9 cellular contexts compared by ENCODE assay signal in the genomic region with DNA sequence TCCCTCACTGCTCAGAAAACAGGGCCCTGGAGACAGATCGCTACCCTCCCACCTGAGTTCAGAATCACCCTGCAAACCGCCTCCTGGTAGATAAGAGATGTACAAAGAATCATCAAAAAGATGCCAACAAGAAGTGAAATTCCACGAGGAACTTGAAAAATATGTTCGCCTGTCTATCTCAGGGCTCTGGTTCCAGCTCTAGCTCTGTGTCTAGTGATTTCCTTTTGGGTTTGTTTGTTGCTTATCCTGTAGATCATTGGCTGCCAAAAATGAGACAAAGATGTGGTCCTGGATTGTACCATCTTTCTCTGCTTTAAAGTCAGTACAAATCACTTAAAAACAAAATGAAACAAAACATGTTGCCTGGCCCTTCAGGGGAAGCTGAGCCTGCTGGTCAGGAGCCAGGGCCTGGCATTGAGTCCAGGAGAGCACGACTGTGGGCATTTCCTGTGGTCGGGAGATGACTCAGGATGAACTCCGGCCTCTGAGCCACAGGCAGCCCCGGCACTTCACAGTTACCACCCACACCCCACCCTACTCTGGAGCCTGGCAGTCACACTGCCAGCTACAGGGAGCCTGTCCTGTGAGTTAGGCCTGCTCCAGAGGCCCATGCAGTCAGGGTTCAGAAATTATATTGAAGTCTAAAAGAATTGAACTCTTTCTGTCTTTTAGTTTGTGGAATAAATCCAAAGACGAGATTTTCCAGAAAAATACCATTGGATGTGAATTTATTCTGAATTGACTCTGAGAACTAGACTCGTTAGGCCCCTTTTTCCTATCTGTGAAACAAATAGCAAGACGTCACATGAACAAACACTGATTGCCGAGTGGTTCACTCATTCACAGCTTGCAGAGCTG. TPM values are rescaled to one million over a fixed set of nuclear protein-coding genes. Genes with fewer than 3 reads are reported as not detected.
A peak's percentile ranks its signal among the peaks of the same experiment; 100 is the strongest.
DNase-seq lines count a peak whose midpoint lies in the region; ATAC-seq and TF ChIP-seq lines count a peak whose summit lies in the region.
"Had no signal": no experiment of that assay in that cellular context is flagged by ENCODE, and none has a peak within 500 bp of the region (broad histone marks: within the 10 kb centered on the region; RNA-seq: fewer than 3 reads in every experiment).

No MANE protein-coding gene starts in this region.

- TF ChIP-seq CTCF in upper lobe of left lung (IDR thresholded peaks at IDR 0.05) = no peak

- DNase-seq in NCI-H2196 (lab: John Stamatoyannopoulos, UW; ENCODE audit: unreplicated experiment) (peak; percentile 48), memory B cell (ENCODE audit: low spot score in 2 of 2) (no peak), upper lobe of left lung (peak in 1 of 2 donors; percentile 85)
- DNase-seq in stimulated activated CD4-positive, alpha-beta T cell treated with anti-CD3 and anti-CD28 coated beads, Interleukin-1b, Interleukin-23, amount 100 ng/mL, for 48 hours = no peak
- no peak for DNase-seq in effector CD8-positive, alpha-beta T cell (lab: John Stamatoyannopoulos, UW)

- H3K4me3 ChIP-seq in upper lobe of left lung = no peak overlapping the region

- 43 to 49% methylated on average over 12 of the region's 12 CpGs for WGBS in upper lobe of left lung, 2 donors

- H3K27ac ChIP-seq in upper lobe of left lung = peak overlapping the region; percentile 45 to 79 (median 68)

- H3K27me3 Mint-ChIP-seq in dendritic cell treated with granulocyte-macrophage colony-stimulating factor and Interleukin-4, amounts not matched to agents 40 ng/mL and 50 ng/mL, for 4 days = peaks cover 3% of the 10 kb centered on the region
- H3K27me3 Mint-ChIP-seq in memory B cell = no peaks in the 10 kb centered on the region

- ATAC-seq in GM18909 (IDR thresholded peaks at IDR 0.05; ENCODE audit: poor library complexity, unreplicated experiment) = peak; percentile 35
- no peak for ATAC-seq in memory B cell (ENCODE audit: low read depth)
- peak; percentile 85 for ATAC-seq in upper lobe of left lung (ENCODE audit: low FRiP score in 2 of 2)
- no peak for ATAC-seq in HG03280 (IDR thresholded peaks at IDR 0.05; ENCODE audit: unreplicated experiment)

- H3K27me3 ChIP-seq in upper lobe of left lung = no peaks in the 10 kb centered on the region

- peaks cover 23 to 34% (median 26%) of the 10 kb centered on the region in 4 donors for H3K4me1 ChIP-seq in upper lobe of left lung

- no peaks in the 10 kb centered on the region for H3K36me3 Mint-ChIP-seq in dendritic cell treated with granulocyte-macrophage colony-stimulating factor and Interleukin-4, amounts not matched to agents 40 ng/mL and 50 ng/mL, for 4 days (ENCODE audit: low read depth)
- no peaks in the 10 kb centered on the region for H3K36me3 Mint-ChIP-seq in memory B cell

- peak overlapping the region; percentile 86 for H3K27ac Mint-ChIP-seq in dendritic cell treated with granulocyte-macrophage colony-stimulating factor and Interleukin-4, amounts not matched to agents 40 ng/mL and 50 ng/mL, for 4 days
- peak overlapping the region; percentile 22 for H3K27ac Mint-ChIP-seq in memory B cell
- H3K27ac Mint-ChIP-seq: T-helper 1 cell treated with Interleukin-12 subunit alpha and Interleukin-12 subunit beta and Interleukin-4 antibody, amounts not matched to agents 30 μg/mL and 1 μg/mL, for 36 hours had no signal

- intact Hi-C loops in dendritic cell treated with granulocyte-macrophage colony-stimulating factor and Interleukin-4, amounts not matched to agents 40 ng/mL and 50 ng/mL, for 4 days (cut with micrococcal nuclease) = loop anchor here (2.0 kb wide), 1 partner anchor 97 kb away; no protein-coding TSS in a partner anchor

- no peaks in the 10 kb centered on the region for H3K36me3 ChIP-seq in upper lobe of left lung

- no peak for TF ChIP-seq EP300 in upper lobe of left lung (IDR thresholded peaks at IDR 0.05)

- H3K9me3 ChIP-seq in upper lobe of left lung = no peaks in the 10 kb centered on the region

- H3K9me3 Mint-ChIP-seq in dendritic cell treated with granulocyte-macrophage colony-stimulating factor and Interleukin-4, amounts not matched to agents 40 ng/mL and 50 ng/mL, for 4 days = no peaks in the 10 kb centered on the region
- no peaks in the 10 kb centered on the region for H3K9me3 Mint-ChIP-seq in memory B cell
- H3K9me3 Mint-ChIP-seq: T-helper 1 cell treated with Interleukin-12 subunit alpha and Interleukin-12 subunit beta and Interleukin-4 antibody, amounts not matched to agents 30 μg/mL and 1 μg/mL, for 36 hours had no signal

- H3K4me3 Mint-ChIP-seq in dendritic cell treated with granulocyte-macrophage colony-stimulating factor and Interleukin-4, amounts not matched to agents 40 ng/mL and 50 ng/mL, for 4 days = peak overlapping the region; percentile 51
- H3K4me3 Mint-ChIP-seq in memory B cell = no peak overlapping the region
- H3K4me3 Mint-ChIP-seq: T-helper 1 cell treated with Interleukin-12 subunit alpha and Interleukin-12 subunit beta and Interleukin-4 antibody, amounts not matched to agents 30 μg/mL and 1 μg/mL, for 36 hours had no signal

- H3K4me1 Mint-ChIP-seq in dendritic cell treated with granulocyte-macrophage colony-stimulating factor and Interleukin-4, amounts not matched to agents 40 ng/mL and 50 ng/mL, for 4 days (ENCODE audit: low read depth) = peaks cover 43% of the 10 kb centered on the region
- peaks cover 9% of the 10 kb centered on the region for H3K4me1 Mint-ChIP-seq in memory B cell

- no peak for TF ChIP-seq POLR2A in upper lobe of left lung (IDR thresholded peaks at IDR 0.05)

RNA-seq across cellular contexts. Expression of gene ITGB6, which starts 8.0 kb away (rescaled TPM):
- total RNA-seq in upper lobe of left lung = 100 to 1,000 TPM in 1 of 6 donors, 10 to 100 TPM in 5; 52.6 to 124 (median 68.8) TPM

Comparison
In these comparisons a context has a peak if more than half of its experiments do, and no peak if none do; other contexts are left out.
1. ATAC-seq: peak in GM18909 (single experiment) and upper lobe of left lung (2 of 2); none in memory B cell (single experiment) and HG03280 (single experiment).